ENCODE assay signal across 16 cellular contexts in the genomic region with DNA sequence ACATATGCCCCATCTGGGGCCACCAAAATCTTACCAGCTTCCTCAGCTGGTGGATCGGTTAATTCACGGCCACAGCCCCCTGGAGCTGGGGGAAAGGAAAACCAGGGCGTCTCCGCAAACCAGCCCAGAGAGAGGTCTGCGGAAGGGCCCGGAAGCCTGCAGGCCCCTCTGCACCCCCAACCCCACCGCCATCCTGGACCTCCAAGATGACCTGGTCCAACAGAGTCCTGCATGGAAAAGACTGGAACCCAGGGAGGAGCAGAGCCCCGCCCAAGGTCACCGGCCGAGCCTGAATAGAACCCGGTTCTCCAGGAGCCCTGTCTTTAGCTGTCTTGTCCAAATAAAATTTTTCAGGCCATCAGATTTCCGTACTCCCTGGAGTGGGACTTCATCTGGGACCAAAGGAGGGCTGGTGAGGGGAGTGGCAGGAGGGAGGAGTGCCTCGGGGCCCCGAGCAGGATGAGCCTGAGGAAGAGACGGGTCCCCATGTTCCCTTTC. TPM values are rescaled to one million over a fixed set of nuclear protein-coding genes. Genes with fewer than 3 reads are reported as not detected.
DNase-seq lines count a peak whose midpoint lies in the region; ATAC-seq lines count a peak whose summit lies in the region.
"Had no signal": no experiment of that assay in that cellular context is flagged by ENCODE, and none has a peak within 500 bp of the region (broad histone marks: within the 10 kb centered on the region; RNA-seq: fewer than 3 reads in every experiment).

No MANE protein-coding gene starts in this region.

- peaks cover 28% of the 10 kb centered on the region for H4K20me1 ChIP-seq in BLaER1

- H3K36me3 Mint-ChIP-seq in naive B cell: no peaks in the 10 kb centered on the region
- H3K36me3 Mint-ChIP-seq: activated CD4-positive, alpha-beta memory T cell treated with anti-CD3 and anti-CD28 coated beads for 36 hours had no signal

- no peak overlapping the region for H3K27ac Mint-ChIP-seq in naive B cell
- H3K27ac Mint-ChIP-seq: activated CD4-positive, alpha-beta memory T cell treated with anti-CD3 and anti-CD28 coated beads for 36 hours; activated naive CD4-positive, alpha-beta T cell treated with anti-CD3 and anti-CD28 coated beads for 36 hours had no signal

- H3K9me3 ChIP-seq in BLaER1: no peaks in the 10 kb centered on the region
- H3K9me3 ChIP-seq: colonic mucosa had no signal

- H3K36me3 ChIP-seq in BLaER1: no peaks in the 10 kb centered on the region
- H3K36me3 ChIP-seq: colonic mucosa had no signal

- no peak for ATAC-seq in naive B cell (ENCODE audit: low read depth in 2 of 2)
- ATAC-seq: sciatic nerve had no signal

- H3K27me3 Mint-ChIP-seq in naive B cell: peaks cover 38 to 63% (median 49%) of the 10 kb centered on the region in 3 donors

- no peak overlapping the region for H3K9ac ChIP-seq in BLaER1

- peaks cover 74% of the 10 kb centered on the region for H3K27me3 ChIP-seq in BLaER1

- peaks cover 20% of the 10 kb centered on the region for H3K4me1 ChIP-seq in BLaER1

- H3K27ac ChIP-seq in BLaER1: no peak overlapping the region
- H3K27ac ChIP-seq: colonic mucosa had no signal

- peaks cover 10 to 17% (median 10%) of the 10 kb centered on the region in 3 donors for H3K4me1 Mint-ChIP-seq in naive B cell

- peak overlapping the region; percentile 71 for H3K4me3 ChIP-seq in BLaER1

- H3K4me2 ChIP-seq in BLaER1: peak overlapping the region; percentile 100

- no peaks in the 10 kb centered on the region for H3K9me3 Mint-ChIP-seq in naive B cell
- H3K9me3 Mint-ChIP-seq: activated CD4-positive, alpha-beta memory T cell treated with anti-CD3 and anti-CD28 coated beads for 36 hours; activated naive CD4-positive, alpha-beta T cell treated with anti-CD3 and anti-CD28 coated beads for 36 hours had no signal

- peak overlapping the region; percentile 61 to 86 (median 74) for H3K4me3 Mint-ChIP-seq in naive B cell
- H3K4me3 Mint-ChIP-seq: activated CD4-positive, alpha-beta memory T cell treated with anti-CD3 and anti-CD28 coated beads for 36 hours had no signal

- DNase-seq in G401 (ENCODE audit: low spot score) (peak; percentile 65), cerebellar cortex (ENCODE audit: low spot score) (peak; percentile 50), naive B cell (no peak), NCI-H1417 (lab: John Stamatoyannopoulos, UW) (no peak), NCI-H345 (lab: John Stamatoyannopoulos, UW) (no peak), NOMO-1 (lab: John Stamatoyannopoulos, UW; ENCODE audit: unreplicated experiment in 2 of 2) (no peak), T-helper 1 cell (no peak)
- DNase-seq: activated CD4-positive, alpha-beta memory T cell treated with anti-CD3 and anti-CD28 coated beads for 36 hours; activated naive CD4-positive, alpha-beta T cell treated with anti-CD3 and anti-CD28 coated beads for 36 hours; colonic mucosa; EL; NCI-H510A treated with DMSO at 0.1 percent for 48 hours; stimulated activated CD4-positive, alpha-beta T cell treated with anti-CD3 and anti-CD28 coated beads, Interleukin-4, amount 100 ng/mL, for 24 hours; stimulated activated naive CD4-positive, alpha-beta T cell had no signal

- in situ Hi-C loops in G401 (cut with HindIII; ENCODE audit: low sequenced_read_pairs): no loop called here

RNA-seq across cellular contexts. Expression of a gene that starts 37.4 kb away (rescaled TPM):
- 9.5 and 11.8 TPM in 2 replicates for total RNA-seq in G401 (2014; rRNA removed; shearing (Covaris generic))
- under 1 TPM in 3 of 6 donors, not detected in 3; 0.17 to 0.79 (median 0.27) TPM for polyA plus RNA-seq in naive B cell (ENCODE audit: low read depth in 6 of 6)

RNA-seq across cellular contexts. Expression of a gene that starts 52.8 kb away (rescaled TPM):
- total RNA-seq in G401 (2014; rRNA removed; shearing (Covaris generic)): 18.6 and 21.3 TPM in 2 replicates
- polyA plus RNA-seq in naive B cell (ENCODE audit: low read depth in 6 of 6): 1 to 10 TPM; 1.3 to 9.6 (median 7.6) TPM

Comparison
In these comparisons a context has a peak if more than half of its experiments do, and no peak if none do; other contexts are left out.
1. DNase-seq: peak in G401 (single experiment) and cerebellar cortex (single experiment); none in naive B cell (single experiment), NCI-H1417 (0 of 3), NCI-H345 (single experiment), NOMO-1 (0 of 2) and T-helper 1 cell (0 of 5).